ENCODE assay signal across 20 cellular contexts in the genomic region with DNA sequence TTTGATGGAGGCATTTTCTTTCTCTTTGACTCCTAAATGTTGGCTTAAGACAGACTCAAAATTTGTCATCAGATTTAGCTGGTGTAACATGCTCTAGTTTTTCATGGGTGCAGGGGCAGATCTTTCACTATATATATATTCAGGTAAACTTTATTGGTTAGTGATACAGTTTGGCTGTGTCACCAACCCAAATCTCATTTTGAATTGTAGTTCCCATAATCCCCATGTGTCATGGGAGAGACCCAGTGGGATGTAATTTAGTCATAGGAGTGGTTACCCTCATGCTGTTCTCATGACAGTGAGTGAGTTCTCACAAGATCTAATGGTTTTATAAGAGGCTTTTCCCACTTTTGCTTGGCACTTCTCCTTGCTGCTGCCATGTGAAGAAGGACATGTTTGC. TPM values are rescaled to one million over a fixed set of nuclear protein-coding genes. Genes with fewer than 3 reads are reported as not detected.
DNase-seq lines count a peak whose midpoint lies in the region; ATAC-seq and TF ChIP-seq lines count a peak whose summit lies in the region.
"Had no signal": no experiment of that assay in that cellular context is flagged by ENCODE, and none has a peak within 500 bp of the region (broad histone marks: within the 10 kb centered on the region; RNA-seq: fewer than 3 reads in every experiment).

No MANE protein-coding gene starts in this region.

- no peak overlapping the region for H3K14ac ChIP-seq in H9 (ENCODE audit: insufficient read depth, low read length)

- H3K36me3 Mint-ChIP-seq in H9 (ENCODE audit: insufficient read depth in 1 of 3, low read depth in 3 of 3) (peaks cover 0 to 11% (median 7%) of the 10 kb centered on the region in 3 experiments; a peak in 4 of 7 replicates), osteocyte (ENCODE audit: unreplicated experiment) (no peaks in the 10 kb centered on the region)

- no peak overlapping the region for H2BK120ac ChIP-seq in H9 (ENCODE audit: low read depth, low read length, poor library complexity, severe bottlenecking)

- H3K4me1 Mint-ChIP-seq in H9 (peaks cover 34 to 53% of the 10 kb centered on the region in 2 experiments), osteocyte (ENCODE audit: unreplicated experiment) (peaks cover 78% of the 10 kb centered on the region)

- no peak overlapping the region for H2BK12ac ChIP-seq in H9 (ENCODE audit: insufficient read length, low read depth, low read length)

- H2BK15ac ChIP-seq in H9 (ENCODE audit: low read depth, low read length) = no peak overlapping the region

- H3K79me2 ChIP-seq in H9 (ENCODE audit: insufficient read depth, low read length) = no peaks in the 10 kb centered on the region

- no peak for DNase-seq in activated CD4-positive, CD25-positive, alpha-beta regulatory T cell (lab: John Stamatoyannopoulos, UW)
- no peak for DNase-seq in H9
- no peak for DNase-seq in ascending aorta (ENCODE audit: low spot score in 2 of 2)
- no peak for DNase-seq in osteocyte (ENCODE audit: extremely low spot score, unreplicated experiment)
- no peak for DNase-seq in islet precursor cell
- DNase-seq in DMS79 treated with DMSO at 0.1 percent for 48 hours (lab: John Stamatoyannopoulos, UW) = no peak
- no peak for DNase-seq in middle frontal gyrus (ENCODE audit: extremely low spot score, low spot score)
- DNase-seq: activated CD4-positive, alpha-beta T cell treated with anti-CD3 and anti-CD28 coated beads, Interleukin-2, amount 50 U/mL, for 4 hours; activated naive CD8-positive, alpha-beta T cell treated with anti-CD3 and anti-CD28 coated beads for 36 hours; body of pancreas; COR-L47; kidney; lower lobe of right lung; NCI-H2029; nucleus accumbens; stomach had no signal

- H3K27me3 ChIP-seq in H9 (ENCODE audit: insufficient read depth, low read length) = no peaks in the 10 kb centered on the region
- no peaks in the 10 kb centered on the region for H3K27me3 ChIP-seq in ascending aorta
- H3K27me3 ChIP-seq: BLaER1, body of pancreas, stomach had no signal

- no peaks in the 10 kb centered on the region for H4K20me1 ChIP-seq in H9 (ENCODE audit: control insufficient read depth, insufficient read depth, insufficient read length)
- H4K20me1 ChIP-seq: BLaER1 had no signal

- no peak overlapping the region for H2AK5ac ChIP-seq in H9 (ENCODE audit: insufficient read length, low read length)

- H3K27ac ChIP-seq in H9 (ENCODE audit: insufficient read length, low read depth, low read length) (no peak overlapping the region), ascending aorta (peak overlapping the region; percentile 76 to 85)
- H3K27ac ChIP-seq: BLaER1, body of pancreas, lower lobe of right lung, stomach had no signal

- H3K79me1 ChIP-seq in H9 (ENCODE audit: insufficient read depth, low read depth, low read length, poor library complexity, severe bottlenecking) = no peaks in the 10 kb centered on the region

- no peak overlapping the region for H3K18ac ChIP-seq in H9 (ENCODE audit: insufficient read length, low read depth, low read length)

- no peaks in the 10 kb centered on the region for H3K36me3 ChIP-seq in ascending aorta
- H3K36me3 ChIP-seq: BLaER1, lower lobe of right lung, stomach had no signal

- no peak overlapping the region for H3K9ac ChIP-seq in H9 (ENCODE audit: extremely low read depth, insufficient read length, low read length)
- H3K9ac ChIP-seq: BLaER1 had no signal

- no peak overlapping the region for H2BK20ac ChIP-seq in H9 (ENCODE audit: low read depth, low read length, poor library complexity, severe bottlenecking)

- H3K4ac ChIP-seq in H9 (ENCODE audit: low read depth, low read length) = no peak overlapping the region

- H4K8ac ChIP-seq in H9 (replicated peaks; ENCODE audit: insufficient read length, low read depth, low read length) = no peak overlapping the region

- no peak overlapping the region for H4K5ac ChIP-seq in H9 (ENCODE audit: insufficient read length, low read depth, low read length)

- H2BK5ac ChIP-seq in H9 (ENCODE audit: insufficient read length, low read length) = no peak overlapping the region

- H3K27ac Mint-ChIP-seq in H9 (peak overlapping the region in 2 of 3 experiments; percentile 50 to 97; a peak in 4 of 7 replicates), osteocyte (ENCODE audit: unreplicated experiment) (peak overlapping the region; percentile 78)
- H3K27ac Mint-ChIP-seq: activated naive CD8-positive, alpha-beta T cell treated with anti-CD3 and anti-CD28 coated beads for 36 hours had no signal

- no peak overlapping the region for H3K4me2 ChIP-seq in H9 (ENCODE audit: insufficient read depth, insufficient read length, low read length)
- H3K4me2 ChIP-seq: BLaER1 had no signal

- H3K9me3 Mint-ChIP-seq in H9 = peaks cover 9 to 13% of the 10 kb centered on the region in 2 experiments
- no peaks in the 10 kb centered on the region for H3K9me3 Mint-ChIP-seq in osteocyte (ENCODE audit: unreplicated experiment)

- H3K9me3 ChIP-seq in H9 (ENCODE audit: control insufficient read depth, low read depth, low read length) (no peaks in the 10 kb centered on the region), ascending aorta (no peaks in the 10 kb centered on the region)
- H3K9me3 ChIP-seq: A549, BLaER1, body of pancreas, lower lobe of right lung, stomach had no signal

- no peak overlapping the region for H2AFZ ChIP-seq in H9 (ENCODE audit: low read length)

- H3K4me1 ChIP-seq in H9 (ENCODE audit: insufficient read depth, low read length) (peaks cover 11% of the 10 kb centered on the region), ascending aorta (peaks cover 2 to 79% of the 10 kb centered on the region in 2 donors)
- H3K4me1 ChIP-seq: BLaER1 had no signal

- H3K4me3 Mint-ChIP-seq in H9 (no peak overlapping the region), osteocyte (ENCODE audit: unreplicated experiment) (no peak overlapping the region)
- H3K4me3 Mint-ChIP-seq: activated naive CD8-positive, alpha-beta T cell treated with anti-CD3 and anti-CD28 coated beads for 36 hours had no signal

- no peaks in the 10 kb centered on the region; the same call in 1 of the 2 replicates for H3K27me3 Mint-ChIP-seq in H9 (ENCODE audit: low read depth)
- no peaks in the 10 kb centered on the region for H3K27me3 Mint-ChIP-seq in osteocyte (ENCODE audit: unreplicated experiment)
- H3K27me3 Mint-ChIP-seq: activated naive CD8-positive, alpha-beta T cell treated with anti-CD3 and anti-CD28 coated beads for 36 hours had no signal

- H3T11ph ChIP-seq in H9 (ENCODE audit: low read length) = no peak overlapping the region

- no peaks in the 10 kb centered on the region for H3K23me2 ChIP-seq in H9 (ENCODE audit: insufficient read length, low read depth, low read length, poor library complexity, severe bottlenecking)

- no peak overlapping the region for H4K91ac ChIP-seq in H9 (ENCODE audit: insufficient read length, low read depth, low read length)

- no peak for TF ChIP-seq CTCF in H9 (conservative IDR thresholded peaks at IDR 0.05)
- no peak for TF ChIP-seq CTCF in ascending aorta (IDR thresholded peaks at IDR 0.05)
- no peak for TF ChIP-seq CTCF in osteocyte (IDR thresholded peaks at IDR 0.05)

- peak; percentile 17 for ATAC-seq in activated CD4-positive, CD25-positive, alpha-beta regulatory T cell treated with anti-CD3 and anti-CD28 coated beads, Interleukin-2, amount 50 U/mL, for 24 hours
- ATAC-seq: A549, body of pancreas, Panc1 had no signal

- intact Hi-C loops in ascending aorta (cut with DNase I) = no loop called here

- no peak overlapping the region for H3K56ac ChIP-seq in H9 (ENCODE audit: insufficient read length, low read depth, low read length)

- H3K4me3 ChIP-seq in ascending aorta = no peak overlapping the region
- H3K4me3 ChIP-seq: A549, BLaER1, body of pancreas, lower lobe of right lung, stomach had no signal

- H3K23ac ChIP-seq in H9 (ENCODE audit: insufficient read length, low read depth, low read length) = no peak overlapping the region

RNA-seq across cellular contexts. Expression of gene GLS, which starts 18.6 kb away (rescaled TPM):
- total RNA-seq in H9 (2021) (69.3 and 70.6 TPM in 2 replicates), ascending aorta (132 TPM), osteocyte (167 and 178 TPM in 2 replicates)
